7 cellular contexts compared by ENCODE assay signal in the genomic region with DNA sequence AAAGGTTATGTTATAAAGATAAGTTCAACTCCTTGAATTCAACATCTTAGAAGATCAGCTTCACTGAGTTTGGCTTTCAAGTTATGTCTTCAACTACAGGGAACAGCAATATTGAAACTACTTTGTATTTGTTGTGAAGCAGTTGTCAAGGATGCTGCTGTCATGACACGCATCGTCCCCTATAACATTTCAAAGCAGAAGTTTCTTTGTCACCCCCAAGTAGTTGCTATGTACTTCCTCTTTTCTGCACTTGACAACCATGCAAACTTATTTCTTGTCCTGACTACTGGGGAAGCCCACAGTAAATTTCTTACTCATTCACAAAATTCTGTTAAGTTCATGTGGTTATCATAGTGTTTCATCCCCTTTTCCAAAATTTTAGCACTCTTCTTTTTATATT. TPM values are rescaled to one million over a fixed set of nuclear protein-coding genes. Genes with fewer than 3 reads are reported as not detected.
DNase-seq lines count a peak whose midpoint lies in the region; ATAC-seq and TF ChIP-seq lines count a peak whose summit lies in the region.

No MANE protein-coding gene starts in this region.

- no peaks in the 10 kb centered on the region for H3K9me2 ChIP-seq in Loucy (replicated peaks; ENCODE audit: low read depth, low read length)

- H3K4me2 ChIP-seq in Loucy (ENCODE audit: low read depth, low read length, poor library complexity, severe bottlenecking) = peak overlapping the region; percentile 47

- H3K4me3 ChIP-seq in Loucy (ENCODE audit: low read length, poor library complexity, severe bottlenecking) (no peak overlapping the region), H7 (ENCODE audit: insufficient read depth, low read depth, low read length) (no peak overlapping the region)

- peak overlapping the region; percentile 95 for H3K27ac Mint-ChIP-seq in activated naive CD8-positive, alpha-beta T cell treated with anti-CD3 and anti-CD28 coated beads for 36 hours
- H3K27ac Mint-ChIP-seq in stimulated activated naive B cell treated with anti-CD40 and anti-IgM and Interleukin-4, amounts not matched to agents 10 μg/mL and 1 μg/mL and 100 μg/mL, for 72 hours = peak overlapping the region; percentile 96

- H3K36me3 ChIP-seq in Loucy (ENCODE audit: insufficient read depth, low read length) (peaks cover 58% of the 10 kb centered on the region), H7 (replicated peaks; ENCODE audit: control insufficient read depth, insufficient read depth, low read length) (no peaks in the 10 kb centered on the region)

- ATAC-seq in GM18858 (IDR thresholded peaks at IDR 0.05; ENCODE audit: unreplicated experiment) (peak; percentile 98), GM21737 (IDR thresholded peaks at IDR 0.05; ENCODE audit: unreplicated experiment) (peak; percentile 100)
- peak; percentile 98 to 99 for ATAC-seq in stimulated activated naive B cell treated with anti-CD40 and anti-IgM and Interleukin-4, amounts not matched to agents 10 μg/mL and 1 μg/mL and 100 μg/mL, for 72 hours (replicated peaks)

- H3K27me3 ChIP-seq in Loucy (ENCODE audit: insufficient read depth, low read length, poor library complexity, severe bottlenecking) (no peaks in the 10 kb centered on the region), H7 (ENCODE audit: control insufficient read depth, insufficient read depth, low read length) (no peaks in the 10 kb centered on the region)

- DNase-seq in activated naive CD8-positive, alpha-beta T cell treated with anti-CD3 and anti-CD28 coated beads for 36 hours = peak; percentile 32
- peak; percentile 65 for DNase-seq in stimulated activated naive B cell treated with anti-CD40 and anti-IgM and Interleukin-4, amounts not matched to agents 10 μg/mL and 1 μg/mL and 100 μg/mL, for 72 hours
- DNase-seq in NCI-H1092 treated with DMSO at 0.1 percent for 48 hours (lab: John Stamatoyannopoulos, UW) = no peak
- DNase-seq in H7 = no peak

- peaks cover 31% of the 10 kb centered on the region for H4K20me1 ChIP-seq in Loucy (ENCODE audit: insufficient read depth, low read length, poor library complexity, severe bottlenecking)

- H3K36me3 Mint-ChIP-seq in activated naive CD8-positive, alpha-beta T cell treated with anti-CD3 and anti-CD28 coated beads for 36 hours = peaks cover 3% of the 10 kb centered on the region
- peaks cover 13 to 26% of the 10 kb centered on the region in 2 donors for H3K36me3 Mint-ChIP-seq in stimulated activated naive B cell treated with anti-CD40 and anti-IgM and Interleukin-4, amounts not matched to agents 10 μg/mL and 1 μg/mL and 100 μg/mL, for 72 hours

- H3K4me1 ChIP-seq in Loucy (ENCODE audit: insufficient read depth, low read length, poor library complexity, severe bottlenecking) = peaks cover 83% of the 10 kb centered on the region

- H3K4me1 Mint-ChIP-seq in activated naive CD8-positive, alpha-beta T cell treated with anti-CD3 and anti-CD28 coated beads for 36 hours = peaks cover 38% of the 10 kb centered on the region
- peaks cover 17 to 25% of the 10 kb centered on the region in 2 donors for H3K4me1 Mint-ChIP-seq in stimulated activated naive B cell treated with anti-CD40 and anti-IgM and Interleukin-4, amounts not matched to agents 10 μg/mL and 1 μg/mL and 100 μg/mL, for 72 hours

- no peak overlapping the region for H2AFZ ChIP-seq in Loucy (ENCODE audit: low read length)

- peaks cover 88% of the 10 kb centered on the region for H3K79me2 ChIP-seq in Loucy (ENCODE audit: insufficient read depth, low read length)

- no peaks in the 10 kb centered on the region for H3K9me3 Mint-ChIP-seq in activated naive CD8-positive, alpha-beta T cell treated with anti-CD3 and anti-CD28 coated beads for 36 hours
- H3K9me3 Mint-ChIP-seq in stimulated activated naive B cell treated with anti-CD40 and anti-IgM and Interleukin-4, amounts not matched to agents 10 μg/mL and 1 μg/mL and 100 μg/mL, for 72 hours = no peaks in the 10 kb centered on the region

- TF ChIP-seq CTCF in Loucy (conservative IDR thresholded peaks at IDR 0.05; ENCODE audit: low read length) = no peak

- no peaks in the 10 kb centered on the region for H3F3A ChIP-seq in Loucy (ENCODE audit: low read depth)

- peak overlapping the region; percentile 73 for H3K4me3 Mint-ChIP-seq in activated naive CD8-positive, alpha-beta T cell treated with anti-CD3 and anti-CD28 coated beads for 36 hours
- H3K4me3 Mint-ChIP-seq in stimulated activated naive B cell treated with anti-CD40 and anti-IgM and Interleukin-4, amounts not matched to agents 10 μg/mL and 1 μg/mL and 100 μg/mL, for 72 hours = peak overlapping the region; percentile 69 to 76

- H3K9me3 ChIP-seq in Loucy (ENCODE audit: insufficient read depth, low read depth, low read length) = no peaks in the 10 kb centered on the region

- H3K27me3 Mint-ChIP-seq in activated naive CD8-positive, alpha-beta T cell treated with anti-CD3 and anti-CD28 coated beads for 36 hours = no peaks in the 10 kb centered on the region
- H3K27me3 Mint-ChIP-seq in stimulated activated naive B cell treated with anti-CD40 and anti-IgM and Interleukin-4, amounts not matched to agents 10 μg/mL and 1 μg/mL and 100 μg/mL, for 72 hours = no peaks in the 10 kb centered on the region

- H3K9ac ChIP-seq in Loucy (ENCODE audit: low read depth, low read length, poor library complexity, severe bottlenecking) = peak overlapping the region; percentile 30

RNA-seq across cellular contexts. Expression of a gene that starts 14.3 kb away (rescaled TPM):
- total RNA-seq in activated naive CD8-positive, alpha-beta T cell treated with anti-CD3 and anti-CD28 coated beads for 36 hours = 1 to 10 TPM; 1.5 to 2.0 TPM
- total RNA-seq in H7 (2014; rRNA removed; shearing (Covaris generic)) = 7.7 and 10.8 TPM in 2 replicates

Comparison
In these comparisons a context has a peak if more than half of its experiments do, and no peak if none do; other contexts are left out.
1. DNase-seq: peak in activated naive CD8-positive, alpha-beta T cell treated with anti-CD3 and anti-CD28 coated beads for 36 hours (single experiment) and stimulated activated naive B cell treated with anti-CD40 and anti-IgM and Interleukin-4, amounts not matched to agents 10 μg/mL and 1 μg/mL and 100 μg/mL, for 72 hours (single experiment); none in NCI-H1092 treated with DMSO at 0.1 percent for 48 hours (single experiment) and H7 (single experiment).
2. Peak in every context shown above with its lines, with median percentiles within 50 percentile points of each other: ATAC-seq.